Comparison of ENCODE assay signal across 11 cellular contexts in the genomic region with DNA sequence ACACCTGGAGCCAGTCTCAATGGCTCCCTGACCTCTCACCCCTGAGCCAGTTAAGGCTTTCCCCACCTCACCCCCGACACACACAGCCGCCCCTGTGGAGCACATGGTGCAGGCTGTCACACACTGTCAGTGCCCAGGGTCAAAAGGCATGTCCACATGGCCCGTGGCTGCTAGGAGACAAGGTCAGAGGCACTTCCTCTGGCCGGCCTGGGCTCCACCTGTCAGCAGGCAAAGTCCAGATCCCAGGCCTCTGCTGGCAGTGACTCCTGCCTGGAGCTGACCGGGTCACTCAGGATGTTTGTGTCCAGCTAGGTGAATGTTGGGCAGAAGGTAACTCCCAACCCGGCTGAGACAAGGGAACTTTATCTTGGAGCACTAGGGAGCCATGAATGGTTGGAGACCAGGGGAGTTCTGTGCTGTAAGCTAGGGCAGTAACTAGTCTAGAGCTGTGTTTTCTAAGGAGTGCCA. TPM values are rescaled to one million over a fixed set of nuclear protein-coding genes. Genes with fewer than 3 reads are reported as not detected.
DNase-seq lines count a peak whose midpoint lies in the region; FAIRE-seq and TF ChIP-seq lines count a peak whose summit lies in the region.
"Had no signal": no experiment of that assay in that cellular context is flagged by ENCODE, and none has a peak within 500 bp of the region (broad histone marks: within the 10 kb centered on the region; RNA-seq: fewer than 3 reads in every experiment).

No MANE protein-coding gene starts in this region.

- 21% methylated on average over 6 of the region's 6 CpGs for WGBS in liver

- H3K36me3 Mint-ChIP-seq in astrocyte (ENCODE audit: low read depth, unreplicated experiment): peaks cover 13% of the 10 kb centered on the region

- H3K36me3 ChIP-seq in astrocyte (ENCODE audit: insufficient read depth, low read length): no peaks in the 10 kb centered on the region
- no peaks in the 10 kb centered on the region for H3K36me3 ChIP-seq in liver (ENCODE audit: control insufficient read depth in 4 of 4, insufficient read depth in 3 of 4, low read depth in 1 of 4, low read length in 3 of 4)
- H3K36me3 ChIP-seq in ascending aorta: no peaks in the 10 kb centered on the region

- H3K4me3 ChIP-seq in astrocyte (ENCODE audit: insufficient read depth, low read depth, low read length) (no peak overlapping the region), liver (ENCODE audit: low read depth in 1 of 3, low read length in 3 of 3) (no peak overlapping the region), ascending aorta (no peak overlapping the region)

- H3K9me3 ChIP-seq in astrocyte (ENCODE audit: insufficient read depth, low read depth, low read length): no peaks in the 10 kb centered on the region
- H3K9me3 ChIP-seq in liver (ENCODE audit: control insufficient read depth in 4 of 4, low read length in 3 of 4): no peaks in the 10 kb centered on the region
- H3K9me3 ChIP-seq in ascending aorta: no peaks in the 10 kb centered on the region

- FAIRE-seq in astrocyte (lab: Jason Lieb, UNC): no peak

- H3K79me2 ChIP-seq in astrocyte (ENCODE audit: insufficient read depth, low read length): peaks cover 92% of the 10 kb centered on the region

- H3K27me3 Mint-ChIP-seq in astrocyte (ENCODE audit: low read depth, unreplicated experiment): no peaks in the 10 kb centered on the region

- no peaks in the 10 kb centered on the region for H3K9me3 Mint-ChIP-seq in astrocyte (ENCODE audit: unreplicated experiment)
- H3K9me3 Mint-ChIP-seq: activated T-cell treated with anti-CD3 and anti-CD28 coated beads, Interleukin-2, amount 50 U/mL, for 72 hours had no signal

- DNase-seq in DMS53 (lab: John Stamatoyannopoulos, UW) (peak; percentile 31), DMS53 treated with DMSO at 0.1 percent for 48 hours (lab: John Stamatoyannopoulos, UW; ENCODE audit: unreplicated experiment) (no peak), astrocyte (ENCODE audit: low read depth) (no peak), substantia nigra (lab: John Stamatoyannopoulos, UW) (no peak), NCI-H1694 treated with DMSO at 0.1 percent for 48 hours (lab: John Stamatoyannopoulos, UW) (no peak), RPMI8226 (no peak), ascending aorta (ENCODE audit: low spot score in 2 of 2) (no peak)
- DNase-seq: 8988T; activated CD4-positive, CD25-positive, alpha-beta regulatory T cell treated with anti-CD3 and anti-CD28 coated beads, Interleukin-2, amount 50 U/mL, for 72 hours; activated T-cell treated with anti-CD3 and anti-CD28 coated beads, Interleukin-2, amount 50 U/mL, for 72 hours had no signal

- H2AFZ ChIP-seq in astrocyte (ENCODE audit: low read depth, low read length): no peak overlapping the region

- H3K27ac ChIP-seq in astrocyte (ENCODE audit: low read depth, low read length) (no peak overlapping the region), liver (ENCODE audit: low read depth in 1 of 2, low read length in 2 of 2) (peak overlapping the region; percentile 84 to 87), substantia nigra (ENCODE audit: low read depth, low read length, poor library complexity, severe bottlenecking) (peak overlapping the region; percentile 74), ascending aorta (no peak overlapping the region)

- no peak overlapping the region for H3K4me2 ChIP-seq in astrocyte (ENCODE audit: low read length)

- intact Hi-C loops in ascending aorta (cut with DNase I): no loop called here

- TF ChIP-seq CTCF in astrocyte (IDR thresholded peaks at IDR 0.05; ENCODE audit: insufficient read depth, low read depth, low read length) (no peak), liver (IDR thresholded peaks at IDR 0.05; ENCODE audit: low read depth, low read length, missing input control) (no peak), ascending aorta (IDR thresholded peaks at IDR 0.05) (no peak)

- peak; percentile 46 to 57 for TF ChIP-seq RAD21 in liver (IDR thresholded peaks at IDR 0.05)

- H3K4me1 ChIP-seq in astrocyte (ENCODE audit: insufficient read depth, low read length) (peaks cover 15% of the 10 kb centered on the region), liver (ENCODE audit: control insufficient read depth in 4 of 4, insufficient read depth in 4 of 4, low read length in 3 of 4) (peaks cover 46 to 86% (median 65%) of the 10 kb centered on the region in 4 donors), ascending aorta (peaks cover 8 to 9% of the 10 kb centered on the region in 2 donors)

- no peaks in the 10 kb centered on the region for H3K27me3 ChIP-seq in astrocyte (ENCODE audit: insufficient read depth, low read length)
- H3K27me3 ChIP-seq in liver (ENCODE audit: control insufficient read depth in 4 of 4, insufficient read depth in 4 of 4, low read length in 3 of 4): no peaks in the 10 kb centered on the region
- no peaks in the 10 kb centered on the region for H3K27me3 ChIP-seq in ascending aorta

- H3K4me1 Mint-ChIP-seq in astrocyte (ENCODE audit: low read depth, unreplicated experiment): peaks cover 13% of the 10 kb centered on the region

- no peak overlapping the region for H3K4me3 Mint-ChIP-seq in astrocyte (ENCODE audit: unreplicated experiment)

- peak overlapping the region; percentile 26 for H3K27ac Mint-ChIP-seq in astrocyte (ENCODE audit: unreplicated experiment)

- H4K20me1 ChIP-seq in astrocyte (ENCODE audit: insufficient read depth, low read length): peaks cover 90% of the 10 kb centered on the region

- H3K9ac ChIP-seq in astrocyte (ENCODE audit: low read length) (no peak overlapping the region), liver (ENCODE audit: low read depth in 1 of 2, low read length in 2 of 2) (peak overlapping the region; percentile 35 to 39)

TF ChIP-seq in liver, 16 proteins besides CTCF, POLR2A, EP300 and RAD21:
- TF ChIP-seq SP1 (IDR thresholded peaks at IDR 0.05): peak; percentile 98
- TF ChIP-seq YY1 (IDR thresholded peaks at IDR 0.05): peak; percentile 87
- TF ChIP-seq, protein P1, sequence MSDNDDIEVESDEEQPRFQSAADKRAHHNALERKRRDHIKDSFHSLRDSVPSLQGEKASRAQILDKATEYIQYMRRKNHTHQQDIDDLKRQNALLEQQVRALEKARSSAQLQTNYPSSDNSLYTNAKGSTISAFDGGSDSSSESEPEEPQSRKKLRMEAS (IDR thresholded peaks at IDR 0.05): peak; percentile 99
- TF ChIP-seq EGR1 (IDR thresholded peaks at IDR 0.05; ENCODE audit: low read depth in 2 of 2): peak in 1 of 2 donors; percentile 91
- peak; percentile 71 to 80 for TF ChIP-seq JUND (IDR thresholded peaks at IDR 0.05)
- TF ChIP-seq, protein P2, sequence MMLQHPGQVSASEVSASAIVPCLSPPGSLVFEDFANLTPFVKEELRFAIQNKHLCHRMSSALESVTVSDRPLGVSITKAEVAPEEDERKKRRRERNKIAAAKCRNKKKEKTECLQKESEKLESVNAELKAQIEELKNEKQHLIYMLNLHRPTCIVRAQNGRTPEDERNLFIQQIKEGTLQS (IDR thresholded peaks at IDR 0.05): no peak
- TF ChIP-seq, protein P3, sequence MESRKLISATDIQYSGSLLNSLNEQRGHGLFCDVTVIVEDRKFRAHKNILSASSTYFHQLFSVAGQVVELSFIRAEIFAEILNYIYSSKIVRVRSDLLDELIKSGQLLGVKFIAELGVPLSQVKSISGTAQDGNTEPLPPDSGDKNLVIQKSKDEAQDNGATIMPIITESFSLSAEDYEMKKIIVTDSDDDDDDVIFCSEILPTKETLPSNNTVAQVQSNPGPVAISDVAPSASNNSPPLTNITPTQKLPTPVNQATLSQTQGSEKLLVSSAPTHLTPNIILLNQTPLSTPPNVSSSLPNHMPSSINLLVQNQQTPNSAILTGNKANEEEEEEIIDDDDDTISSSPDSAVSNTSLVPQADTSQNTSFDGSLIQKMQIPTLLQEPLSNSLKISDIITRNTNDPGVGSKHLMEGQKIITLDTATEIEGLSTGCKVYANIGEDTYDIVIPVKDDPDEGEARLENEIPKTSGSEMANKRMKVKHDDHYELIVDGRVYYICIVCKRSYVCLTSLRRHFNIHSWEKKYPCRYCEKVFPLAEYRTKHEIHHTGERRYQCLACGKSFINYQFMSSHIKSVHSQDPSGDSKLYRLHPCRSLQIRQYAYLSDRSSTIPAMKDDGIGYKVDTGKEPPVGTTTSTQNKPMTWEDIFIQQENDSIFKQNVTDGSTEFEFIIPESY (IDR thresholded peaks at IDR 0.05): peak; percentile 91
- peak; percentile 99 to 100 for TF ChIP-seq RXRA (IDR thresholded peaks at IDR 0.05)
- peak; percentile 78 for TF ChIP-seq FOXA1 (IDR thresholded peaks at IDR 0.05)
- TF ChIP-seq, protein P4, sequence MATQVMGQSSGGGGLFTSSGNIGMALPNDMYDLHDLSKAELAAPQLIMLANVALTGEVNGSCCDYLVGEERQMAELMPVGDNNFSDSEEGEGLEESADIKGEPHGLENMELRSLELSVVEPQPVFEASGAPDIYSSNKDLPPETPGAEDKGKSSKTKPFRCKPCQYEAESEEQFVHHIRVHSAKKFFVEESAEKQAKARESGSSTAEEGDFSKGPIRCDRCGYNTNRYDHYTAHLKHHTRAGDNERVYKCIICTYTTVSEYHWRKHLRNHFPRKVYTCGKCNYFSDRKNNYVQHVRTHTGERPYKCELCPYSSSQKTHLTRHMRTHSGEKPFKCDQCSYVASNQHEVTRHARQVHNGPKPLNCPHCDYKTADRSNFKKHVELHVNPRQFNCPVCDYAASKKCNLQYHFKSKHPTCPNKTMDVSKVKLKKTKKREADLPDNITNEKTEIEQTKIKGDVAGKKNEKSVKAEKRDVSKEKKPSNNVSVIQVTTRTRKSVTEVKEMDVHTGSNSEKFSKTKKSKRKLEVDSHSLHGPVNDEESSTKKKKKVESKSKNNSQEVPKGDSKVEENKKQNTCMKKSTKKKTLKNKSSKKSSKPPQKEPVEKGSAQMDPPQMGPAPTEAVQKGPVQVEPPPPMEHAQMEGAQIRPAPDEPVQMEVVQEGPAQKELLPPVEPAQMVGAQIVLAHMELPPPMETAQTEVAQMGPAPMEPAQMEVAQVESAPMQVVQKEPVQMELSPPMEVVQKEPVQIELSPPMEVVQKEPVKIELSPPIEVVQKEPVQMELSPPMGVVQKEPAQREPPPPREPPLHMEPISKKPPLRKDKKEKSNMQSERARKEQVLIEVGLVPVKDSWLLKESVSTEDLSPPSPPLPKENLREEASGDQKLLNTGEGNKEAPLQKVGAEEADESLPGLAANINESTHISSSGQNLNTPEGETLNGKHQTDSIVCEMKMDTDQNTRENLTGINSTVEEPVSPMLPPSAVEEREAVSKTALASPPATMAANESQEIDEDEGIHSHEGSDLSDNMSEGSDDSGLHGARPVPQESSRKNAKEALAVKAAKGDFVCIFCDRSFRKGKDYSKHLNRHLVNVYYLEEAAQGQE (IDR thresholded peaks at IDR 0.05): peak; percentile 89
- peak; percentile 94 for TF ChIP-seq NR2F2 (IDR thresholded peaks at IDR 0.05)
- peak in 1 of 2 donors; percentile 69 for TF ChIP-seq GABPA (IDR thresholded peaks at IDR 0.05 in 1 of 2, conservative IDR thresholded peaks at IDR 0.05 in 1 of 2)
- TF ChIP-seq FOXA2 (IDR thresholded peaks at IDR 0.05): peak; percentile 79
- TF ChIP-seq TAF1 (conservative IDR thresholded peaks at IDR 0.05): no peak
- TF ChIP-seq HNF4A (conservative IDR thresholded peaks at IDR 0.05): peak; percentile 97 to 98
- TF ChIP-seq HNF4G (IDR thresholded peaks at IDR 0.05): peak; percentile 96

RNA-seq across cellular contexts. Expression of a gene that starts 6.0 kb away (rescaled TPM):
- total RNA-seq in astrocyte (59.2 and 65.6 TPM in 2 replicates), liver (100 to 1,000 TPM in 1 of 2 donors, 10 to 100 TPM in 1; 66.8 to 133 TPM), ascending aorta (141 TPM)
- 100 to 1,000 TPM in 1 of 2 donors, 10 to 100 TPM in 1; 74.0 to 127 TPM for polyA plus RNA-seq in liver

Comparison
In these comparisons a context has a peak if more than half of its experiments do, and no peak if none do; other contexts are left out.
1. H3K27ac ChIP-seq: peak in liver (2 of 2) and substantia nigra (single experiment); none in astrocyte (single experiment) and ascending aorta (0 of 2).